10 cellular contexts compared by ENCODE assay signal in genomic region chr15:72781621-72782020, GRCh38. TPM values are rescaled to one million over a fixed set of nuclear protein-coding genes. Genes with fewer than 3 reads are reported as not detected.
DNase-seq lines count a peak whose midpoint lies in the region; ATAC-seq and TF ChIP-seq lines count a peak whose summit lies in the region.
"Had no signal": no experiment of that assay in that cellular context is flagged by ENCODE, and none has a peak within 500 bp of the region (broad histone marks: within the 10 kb centered on the region; RNA-seq: fewer than 3 reads in every experiment).

No MANE protein-coding gene starts in this region.

- no peak overlapping the region for H3K9ac ChIP-seq in fibroblast of lung (ENCODE audit: insufficient read depth, low read length)

- H3K4me3 ChIP-seq in OCI-LY7 (ENCODE audit: low read depth, low read length, poor library complexity, severe bottlenecking) (peak overlapping the region; percentile 93), fibroblast of lung (replicated peaks in 1 of 4; ENCODE audit: control extremely low read depth in 1 of 4, insufficient read depth in 1 of 4, low read depth in 3 of 4, low read length in 4 of 4) (peak overlapping the region in 3 of 4 experiments; percentile 85 to 98 (median 96))

- H3K4me1 ChIP-seq in OCI-LY7 (ENCODE audit: insufficient read depth, low read length, poor library complexity, severe bottlenecking) = peaks cover 27% of the 10 kb centered on the region
- H3K4me1 ChIP-seq in fibroblast of lung (ENCODE audit: control insufficient read depth, extremely low read depth, insufficient read depth, low read length) = peaks cover 8% of the 10 kb centered on the region

- CTCF ChIA-PET in OCI-LY7 (lab: Charles Lee; ENCODE audit: unreplicated experiment) = no interaction called here

- no peak for DNase-seq in activated T-cell treated with anti-CD3 and anti-CD28 coated beads, Interleukin-2, amount 50 U/mL, for 72 hours
- no peak for DNase-seq in activated T-cell treated with anti-CD3 and anti-CD28 coated beads, Interleukin-2, amount 50 U/mL, for 48 hours
- no peak for DNase-seq in OCI-LY7 (ENCODE audit: low spot score)
- no peak for DNase-seq in fibroblast of lung (ENCODE audit: low read depth in 2 of 2)
- DNase-seq in stimulated activated naive B cell treated with anti-CD40 and anti-IgM and Interleukin-4, amounts not matched to agents 10 μg/mL and 1 μg/mL and 100 μg/mL, for 72 hours = no peak
- no peak for DNase-seq in amniotic stem cell (lab: John Stamatoyannopoulos, UW)
- DNase-seq in stimulated activated CD4-positive, alpha-beta T cell treated with anti-CD3 and anti-CD28 coated beads, Interleukin-15, amount 100 ng/mL, for 24 hours = no peak
- no peak for DNase-seq in iPS-NIHi11 (ENCODE audit: low spot score)
- DNase-seq: effector CD4-positive, alpha-beta T cell; HCEC 1CT had no signal

- H2AFZ ChIP-seq in OCI-LY7 (ENCODE audit: low read length) (no peak overlapping the region), fibroblast of lung (ENCODE audit: low read length) (no peak overlapping the region)

- H3K4me1 Mint-ChIP-seq in activated T-cell treated with anti-CD3 and anti-CD28 coated beads, Interleukin-2, amount 50 U/mL, for 72 hours (ENCODE audit: low read depth) = peaks cover 65% of the 10 kb centered on the region
- peaks cover 34 to 54% of the 10 kb centered on the region in 2 donors for H3K4me1 Mint-ChIP-seq in stimulated activated naive B cell treated with anti-CD40 and anti-IgM and Interleukin-4, amounts not matched to agents 10 μg/mL and 1 μg/mL and 100 μg/mL, for 72 hours

- no peaks in the 10 kb centered on the region for H3K27me3 Mint-ChIP-seq in activated T-cell treated with anti-CD3 and anti-CD28 coated beads, Interleukin-2, amount 50 U/mL, for 72 hours (ENCODE audit: low read depth)
- H3K27me3 Mint-ChIP-seq in stimulated activated naive B cell treated with anti-CD40 and anti-IgM and Interleukin-4, amounts not matched to agents 10 μg/mL and 1 μg/mL and 100 μg/mL, for 72 hours = no peaks in the 10 kb centered on the region

- TF ChIP-seq CTCF in OCI-LY7 (conservative IDR thresholded peaks at IDR 0.05; ENCODE audit: low read length) (no peak), fibroblast of lung (conservative IDR thresholded peaks at IDR 0.05 in 1 of 2, IDR thresholded peaks at IDR 0.05 in 1 of 2; ENCODE audit: low read depth in 1 of 2, low read length in 2 of 2) (no peak)

- POLR2A ChIA-PET in OCI-LY7 (lab: Charles Lee) = interaction anchor here (0.6 kb wide), 1 partner anchor 94 kb away, joined by 3 read pairs; no protein-coding TSS in a partner anchor

- H3K27ac Mint-ChIP-seq in activated T-cell treated with anti-CD3 and anti-CD28 coated beads, Interleukin-2, amount 50 U/mL, for 72 hours = peak overlapping the region; percentile 87
- peak overlapping the region; percentile 49 for H3K27ac Mint-ChIP-seq in stimulated activated naive B cell treated with anti-CD40 and anti-IgM and Interleukin-4, amounts not matched to agents 10 μg/mL and 1 μg/mL and 100 μg/mL, for 72 hours

- H3K9me3 Mint-ChIP-seq in activated T-cell treated with anti-CD3 and anti-CD28 coated beads, Interleukin-2, amount 50 U/mL, for 72 hours = no peaks in the 10 kb centered on the region
- no peaks in the 10 kb centered on the region for H3K9me3 Mint-ChIP-seq in stimulated activated naive B cell treated with anti-CD40 and anti-IgM and Interleukin-4, amounts not matched to agents 10 μg/mL and 1 μg/mL and 100 μg/mL, for 72 hours

- no peaks in the 10 kb centered on the region for H3K27me3 ChIP-seq in fibroblast of lung (ENCODE audit: control insufficient read depth, insufficient read depth, low read length)

- intact Hi-C loops in OCI-LY7 (cut with micrococcal nuclease; ENCODE audit: unreplicated experiment) = loop anchor here (5.0 kb wide), 5 partner anchors 59 to 851 kb away; partner anchors contain the start of genes NEO1, NPTN and PARP6

- peaks cover 62% of the 10 kb centered on the region for H3K79me2 ChIP-seq in OCI-LY7 (ENCODE audit: insufficient read depth, low read depth, low read length)
- H3K79me2 ChIP-seq in fibroblast of lung (ENCODE audit: control insufficient read depth, insufficient read depth, low read length) = peaks cover 46% of the 10 kb centered on the region

- BruUV-seq in OCI-LY7 (replicated peaks; lab: Mats Ljungman, UMichigan) = no TSS peak

- ATAC-seq in activated T-cell treated with anti-CD3 and anti-CD28 coated beads, Interleukin-2, amount 50 U/mL, for 72 hours (replicated peaks in 1 of 2) = no peak
- no peak for ATAC-seq in stimulated activated naive B cell treated with anti-CD40 and anti-IgM and Interleukin-4, amounts not matched to agents 10 μg/mL and 1 μg/mL and 100 μg/mL, for 72 hours (replicated peaks)

- H3K27ac ChIP-seq in OCI-LY7 (ENCODE audit: low read depth, low read length, poor library complexity, severe bottlenecking) (no peak overlapping the region), fibroblast of lung (ENCODE audit: insufficient read depth, low read length) (no peak overlapping the region)

- H3K9me2 ChIP-seq in OCI-LY7 (ENCODE audit: insufficient read depth, low read length) = no peaks in the 10 kb centered on the region

- H3K36me3 ChIP-seq in OCI-LY7 (ENCODE audit: insufficient read depth, low read length) (peaks cover 53% of the 10 kb centered on the region), fibroblast of lung (ENCODE audit: control insufficient read depth, insufficient read depth, low read length) (no peaks in the 10 kb centered on the region)

- peak overlapping the region; percentile 77 to 96 for H3K4me3 Mint-ChIP-seq in activated T-cell treated with anti-CD3 and anti-CD28 coated beads, Interleukin-2, amount 50 U/mL, for 72 hours
- peak overlapping the region; percentile 67 to 88 for H3K4me3 Mint-ChIP-seq in stimulated activated naive B cell treated with anti-CD40 and anti-IgM and Interleukin-4, amounts not matched to agents 10 μg/mL and 1 μg/mL and 100 μg/mL, for 72 hours

- H3K4me2 ChIP-seq in OCI-LY7 (ENCODE audit: low read length) = peak overlapping the region; percentile 90
- H3K4me2 ChIP-seq in fibroblast of lung (ENCODE audit: extremely low read depth, insufficient read depth, low read length) = peak overlapping the region; percentile 95

- H3K9me3 ChIP-seq in OCI-LY7 (ENCODE audit: low read length) (no peaks in the 10 kb centered on the region), fibroblast of lung (ENCODE audit: control insufficient read depth, insufficient read depth, low read depth, low read length) (no peaks in the 10 kb centered on the region)

- H4K20me1 ChIP-seq in OCI-LY7 (ENCODE audit: insufficient read depth, low read length) (peaks cover 17% of the 10 kb centered on the region), fibroblast of lung (ENCODE audit: control insufficient read depth, extremely low read depth, insufficient read depth, low read length) (no peaks in the 10 kb centered on the region)

- H3K36me3 Mint-ChIP-seq in activated T-cell treated with anti-CD3 and anti-CD28 coated beads, Interleukin-2, amount 50 U/mL, for 72 hours (ENCODE audit: insufficient read depth in 2 of 2) = peaks cover 9 to 34% of the 10 kb centered on the region in 2 donors
- H3K36me3 Mint-ChIP-seq in stimulated activated naive B cell treated with anti-CD40 and anti-IgM and Interleukin-4, amounts not matched to agents 10 μg/mL and 1 μg/mL and 100 μg/mL, for 72 hours = peaks cover 37 to 45% of the 10 kb centered on the region in 2 donors

RNA-seq across cellular contexts. Expression of gene ADPGK, which starts 1.9 kb away (rescaled TPM):
- total RNA-seq in activated T-cell treated with anti-CD3 and anti-CD28 coated beads, Interleukin-2, amount 50 U/mL, for 72 hours = 10 to 100 TPM; 55.8 to 63.1 TPM
- 86.8 and 112 TPM in 2 replicates for total RNA-seq in OCI-LY7 (2014; rRNA removed; shearing (Covaris generic))
- total RNA-seq in OCI-LY7 (2022) = 70.7 and 74.9 TPM in 2 replicates
- total RNA-seq in fibroblast of lung = 44.7 and 59.5 TPM in 2 replicates
- 62.2 and 66.1 TPM in 2 replicates for polyA plus RNA-seq in fibroblast of lung
- 31.0 and 38.4 TPM in 2 replicates for polyA plus RNA-seq in fibroblast of lung (2012)
- 25.5 and 37.8 TPM in 2 replicates for polyA minus RNA-seq in fibroblast of lung (ENCODE audit: low replicate concordance)
